ENCODE assay signal across 8 cellular contexts in genomic region chr5:80654054-80654390, GRCh38. TPM values are rescaled to one million over a fixed set of nuclear protein-coding genes. Genes with fewer than 3 reads are reported as not detected.
DNase-seq lines count a peak whose midpoint lies in the region; ATAC-seq and TF ChIP-seq lines count a peak whose summit lies in the region.

No MANE protein-coding gene starts in this region.

- CTCF ChIA-PET in CD8-positive, alpha-beta T cell (lab: Charles Lee): no interaction called here

- H2AFZ ChIP-seq in osteoblast (ENCODE audit: low read length): no peak overlapping the region

- H3K9me3 ChIP-seq in CD8-positive, alpha-beta T cell (ENCODE audit: low read length): no peaks in the 10 kb centered on the region
- H3K9me3 ChIP-seq in SK-N-MC (ENCODE audit: low read depth, low read length) (no peaks in the 10 kb centered on the region), esophagus muscularis mucosa (no peaks in the 10 kb centered on the region), osteoblast (ENCODE audit: low read depth, low read length) (no peaks in the 10 kb centered on the region)

- intact Hi-C loops in CD8-positive, alpha-beta T cell (cut with DNase I, micrococcal nuclease): loop anchor here (1.0 to 10.0 kb wide), 17 partner anchors 19 to 1672 kb away; partner anchors contain the start of genes FAM151B (in 2 of the 2), MTX3 (in 2 of the 2), RPS23 (in 2 of the 2) and TENT2 (in 2 of the 2)
- intact Hi-C loops in esophagus muscularis mucosa (cut with DNase I): loop anchor here (5.0 kb wide), 1 partner anchor 247 kb away; the partner anchor contains the start of gene ZFYVE16

- peak overlapping the region; percentile 36 for H3K27ac ChIP-seq in CD8-positive, alpha-beta T cell (ENCODE audit: low read depth, low read length)
- 0 out of 2 replicates have a peak overlapping the region, but pooled peaks have one; percentile 2 for H3K27ac ChIP-seq in SK-N-MC
- H3K27ac ChIP-seq in esophagus muscularis mucosa (replicated peaks in 1 of 4): peak overlapping the region in 3 of 4 donors; percentile 87 to 94 (median 93)
- H3K27ac ChIP-seq in osteoblast (ENCODE audit: low read depth, low read length): peak overlapping the region; percentile 47

- peak overlapping the region; percentile 60 for H3K27ac Mint-ChIP-seq in CD8-positive, alpha-beta T cell

- peaks cover 27% of the 10 kb centered on the region for H3K4me1 Mint-ChIP-seq in CD8-positive, alpha-beta T cell (ENCODE audit: low read depth)

- H3K9ac ChIP-seq in SK-N-MC (ENCODE audit: insufficient read length): peak overlapping the region; percentile 96

- H3K36me3 Mint-ChIP-seq in CD8-positive, alpha-beta T cell: peaks cover 27% of the 10 kb centered on the region

- POLR2A ChIA-PET in CD8-positive, alpha-beta T cell (lab: Charles Lee): interaction anchor here (1.0 to 1.2 kb wide), 4 partner anchors 10 to 664 kb away, joined by 3 to 6 read pairs (median 4); partner anchors contain the start of genes MTX3 and ZCCHC9

- H3K79me2 ChIP-seq in osteoblast (ENCODE audit: insufficient read depth, low read length): peaks cover 26% of the 10 kb centered on the region

- peaks cover 7% of the 10 kb centered on the region for H3K36me3 ChIP-seq in CD8-positive, alpha-beta T cell (ENCODE audit: insufficient read depth, low read length)
- H3K36me3 ChIP-seq in SK-N-MC (ENCODE audit: insufficient read depth, low read length): peaks cover 39% of the 10 kb centered on the region
- H3K36me3 ChIP-seq in esophagus muscularis mucosa: peaks cover 0 to 28% (median 21%) of the 10 kb centered on the region in 4 donors
- no peaks in the 10 kb centered on the region for H3K36me3 ChIP-seq in osteoblast (ENCODE audit: insufficient read depth, low read length)

- 1% methylated on average over 16 of the region's 24 CpGs for WGBS in esophagus muscularis mucosa

- DNase-seq in CD8-positive, alpha-beta T cell: peak in 1 of 7 experiments; percentile 25
- no peak for DNase-seq in SK-N-MC (ENCODE audit: low read depth, low spot score)
- no peak for DNase-seq in esophagus muscularis mucosa (ENCODE audit: extremely low spot score)
- DNase-seq in osteoblast (ENCODE audit: insufficient read length, low spot score, missing footprints): peak; percentile 50
- no peak for DNase-seq in HCEC 1CT
- DNase-seq in pons (ENCODE audit: low spot score): no peak

- no peaks in the 10 kb centered on the region for H3K27me3 ChIP-seq in CD8-positive, alpha-beta T cell (ENCODE audit: insufficient read depth, low read length)
- H3K27me3 ChIP-seq in esophagus muscularis mucosa (no peaks in the 10 kb centered on the region), osteoblast (ENCODE audit: insufficient read depth, low read length) (no peaks in the 10 kb centered on the region)

- H3K27me3 Mint-ChIP-seq in CD8-positive, alpha-beta T cell (ENCODE audit: low read depth): no peaks in the 10 kb centered on the region

- ATAC-seq in CD8-positive, alpha-beta T cell: no peak
- ATAC-seq in GM19463 (IDR thresholded peaks at IDR 0.05; ENCODE audit: unreplicated experiment) (peak; percentile 0), GM19324 (IDR thresholded peaks at IDR 0.05; ENCODE audit: low FRiP score, unreplicated experiment) (no peak)

- TF ChIP-seq POLR2A in esophagus muscularis mucosa (IDR thresholded peaks at IDR 0.05; ENCODE audit: low read depth): no peak

- H3K9me3 Mint-ChIP-seq in CD8-positive, alpha-beta T cell: no peaks in the 10 kb centered on the region

- H3K4me1 ChIP-seq in CD8-positive, alpha-beta T cell (ENCODE audit: insufficient read depth, low read length): peaks cover 27% of the 10 kb centered on the region
- peaks cover 12 to 21% (median 19%) of the 10 kb centered on the region in 4 donors for H3K4me1 ChIP-seq in esophagus muscularis mucosa
- peaks cover 28% of the 10 kb centered on the region for H3K4me1 ChIP-seq in osteoblast (ENCODE audit: insufficient read depth, low read length)

- TF ChIP-seq EP300 in esophagus muscularis mucosa (IDR thresholded peaks at IDR 0.05): no peak

- H3K4me2 ChIP-seq in osteoblast (ENCODE audit: insufficient read depth, low read length): peak overlapping the region; percentile 97

- no peak for TF ChIP-seq CTCF in CD8-positive, alpha-beta T cell (IDR thresholded peaks at IDR 0.05)
- TF ChIP-seq CTCF in esophagus muscularis mucosa (IDR thresholded peaks at IDR 0.05) (no peak), osteoblast (IDR thresholded peaks at IDR 0.05; ENCODE audit: extremely low read depth, low read depth, low read length) (no peak)

- peaks cover 13% of the 10 kb centered on the region for H4K20me1 ChIP-seq in osteoblast (ENCODE audit: insufficient read depth, low read length)

- peak overlapping the region; percentile 87 for H3K4me3 Mint-ChIP-seq in CD8-positive, alpha-beta T cell

- H3K4me3 ChIP-seq in CD8-positive, alpha-beta T cell (ENCODE audit: low read depth, low read length): peak overlapping the region; percentile 83
- H3K4me3 ChIP-seq in SK-N-MC (peak overlapping the region; percentile 99), esophagus muscularis mucosa (peak overlapping the region; percentile 76 to 99 (median 93)), osteoblast (ENCODE audit: insufficient read depth, low read length) (peak overlapping the region; percentile 89)

RNA-seq across cellular contexts. Expression of gene MSH3, which starts 0.4 kb away (rescaled TPM):
- total RNA-seq in CD8-positive, alpha-beta T cell: 1 to 10 TPM; 8.5 to 8.6 TPM
- total RNA-seq in esophagus muscularis mucosa: 10 to 100 TPM in 1 of 4 donors, 1 to 10 TPM in 3; 7.6 to 11.6 (median 9.3) TPM
- 20.6 and 21.7 TPM in 2 replicates for total RNA-seq in osteoblast

RNA-seq across cellular contexts. Expression of gene DHFR, which starts 0.8 kb away (rescaled TPM):
- total RNA-seq in CD8-positive, alpha-beta T cell: 1 to 10 TPM; 5.9 TPM
- 10 to 100 TPM in 1 of 4 donors, 1 to 10 TPM in 3; 4.7 to 11.6 (median 8.5) TPM for total RNA-seq in esophagus muscularis mucosa
- total RNA-seq in osteoblast: 13.8 and 15.2 TPM in 2 replicates

Comparison
In these comparisons a context has a peak if more than half of its experiments do, and no peak if none do; other contexts are left out.
1. H3K27ac ChIP-seq: peak in every context shown above with its lines; median percentile 93 in esophagus muscularis mucosa; 47 in osteoblast; 36 in CD8-positive, alpha-beta T cell; 2 in SK-N-MC.